In the genomic region with DNA sequence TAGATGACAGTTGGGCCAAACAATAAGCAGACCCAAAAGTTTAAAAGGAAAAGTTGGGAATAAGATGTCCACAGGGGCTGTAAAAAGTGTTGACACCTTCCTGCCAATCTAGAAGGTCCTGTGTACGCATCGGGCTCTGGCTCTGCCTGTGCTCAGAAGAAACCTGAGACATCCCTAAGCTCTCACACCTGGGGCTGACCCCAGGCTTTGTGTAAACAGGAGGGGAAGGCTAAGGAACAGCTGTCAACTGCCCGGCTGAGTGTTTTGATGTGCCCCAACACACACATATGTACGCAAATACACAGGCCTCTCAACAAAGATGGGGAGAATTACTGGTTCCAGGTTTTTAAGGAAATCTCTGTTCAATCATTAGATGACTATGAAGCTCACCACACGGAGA, we compare ENCODE assay signal across 8 cellular contexts. TPM values are rescaled to one million over a fixed set of nuclear protein-coding genes. Genes with fewer than 3 reads are reported as not detected.
A peak's percentile ranks its signal among the peaks of the same experiment; 100 is the strongest.
DNase-seq lines count a peak whose midpoint lies in the region; ATAC-seq, FAIRE-seq and TF ChIP-seq lines count a peak whose summit lies in the region.

No MANE protein-coding gene starts in this region.

- H3K27ac ChIP-seq in GM23248 = no peak overlapping the region
- H3K27ac ChIP-seq in GM12878 (ENCODE audit: control insufficient read depth, insufficient read depth) = peak overlapping the region; percentile 63
- peak overlapping the region; percentile 80 to 92 (median 84) for H3K27ac ChIP-seq in gastrocnemius medialis

- SMC1A ChIA-PET in GM12878 (lab: Charles Lee; ENCODE audit: uncharacterized antibody, unreplicated experiment) = interaction anchor here (0.7 to 4.5 kb wide), 23 partner anchors 9 to 208 kb away, joined by 3 to 36 read pairs (median 6); no protein-coding TSS in a partner anchor

- WGBS in GM23248 (ENCODE audit: low coverage in 1 of 2, low lambda C conversion rate in 2 of 2, missing lambda C conversion rate in 2 of 2), 2 experiments = 53 to 57% methylated on average over 5 of the region's 5 CpGs
- WGBS in GM12878 (ENCODE audit: insufficient coverage, insufficient replicate concordance, low lambda C conversion rate, missing lambda C conversion rate) = 64% methylated on average over 5 of the region's 5 CpGs

- TF ChIP-seq CTCF in GM12878 (IDR thresholded peaks at IDR 0.05 in 2 of 3, conservative IDR thresholded peaks at IDR 0.05 in 1 of 3; ENCODE audit: control insufficient read depth in 2 of 3, extremely low read depth in 1 of 3, insufficient read depth in 1 of 3, low read depth in 3 of 3, low read length in 3 of 3) (no peak), gastrocnemius medialis (IDR thresholded peaks at IDR 0.05 in 4 of 5, conservative IDR thresholded peaks at IDR 0.05 in 1 of 5) (no peak), GM10248 (IDR thresholded peaks at IDR 0.05; ENCODE audit: control extremely low read depth, extremely low read depth, low read depth, missing control alignments) (no peak)

- RAD21 ChIA-PET in GM12878 (lab: Charles Lee; ENCODE audit: unreplicated experiment) = interaction anchor here (0.9 to 4.2 kb wide), 19 partner anchors 8 to 449 kb away, joined by 3 to 23 read pairs (median 5); no protein-coding TSS in a partner anchor

- no TSS peak for BruUV-seq in GM12878 (replicated peaks; lab: Mats Ljungman, UMichigan)

- peaks cover 12% of the 10 kb centered on the region for H3F3A ChIP-seq in GM23248 (ENCODE audit: insufficient read depth)

- no peaks in the 10 kb centered on the region for H3K9me2 ChIP-seq in GM23248 (ENCODE audit: insufficient read depth)

- DNase-seq in GM23248 = no peak
- peak; percentile 94 for DNase-seq in NCI-H146 (lab: John Stamatoyannopoulos, UW)
- DNase-seq in GM12878 (ENCODE audit: low read depth, low spot score) = no peak
- peak; percentile 86 to 88 for DNase-seq in gastrocnemius medialis
- DNase-seq in superior temporal gyrus (ENCODE audit: extremely low spot score) = no peak
- DNase-seq in GM10248 (ENCODE audit: extremely low spot score) = no peak
- no peak for DNase-seq in medulla oblongata (ENCODE audit: extremely low spot score)
- no peak for DNase-seq in activated naive CD4-positive, alpha-beta T cell treated with anti-CD3 and anti-CD28 coated beads, Interleukin-2, amount 50 U/mL, for 16 hours

- H3K36me3 ChIP-seq in GM23248 (ENCODE audit: low read depth) (no peaks in the 10 kb centered on the region), GM12878 (ENCODE audit: control insufficient read depth in 2 of 2, insufficient read depth in 2 of 2, low read length in 1 of 2) (no peaks in the 10 kb centered on the region), gastrocnemius medialis (no peaks in the 10 kb centered on the region)

- TF ChIP-seq POLR2A in GM12878 (IDR thresholded peaks at IDR 0.05; ENCODE audit: low read depth, low read length) = no peak
- TF ChIP-seq POLR2A in gastrocnemius medialis (IDR thresholded peaks at IDR 0.05) = peak in 1 of 2 donors; percentile 51

- H2AFZ ChIP-seq in GM23248 (no peak overlapping the region), GM12878 (ENCODE audit: control insufficient read depth, low read depth, low read length) (no peak overlapping the region)

- no peak for TF ChIP-seq EP300 in GM12878 (IDR thresholded peaks at IDR 0.05; ENCODE audit: borderline replicate concordance in 1 of 2, control insufficient read depth in 1 of 2, low read depth in 2 of 2, low read length in 2 of 2)

- H3K9me3 ChIP-seq in GM23248 (ENCODE audit: low read depth) (no peaks in the 10 kb centered on the region), GM12878 (replicated peaks; ENCODE audit: control insufficient read depth, insufficient read depth, low read length) (no peaks in the 10 kb centered on the region; the same call in 2 of the 3 replicates), gastrocnemius medialis (no peaks in the 10 kb centered on the region)

- peaks cover 98% of the 10 kb centered on the region for H3K79me2 ChIP-seq in GM23248 (ENCODE audit: insufficient read depth)
- H3K79me2 ChIP-seq in GM12878 (ENCODE audit: control insufficient read depth, insufficient read depth, low read length) = peaks cover 62% of the 10 kb centered on the region

- no peaks in the 10 kb centered on the region for H3K27me3 ChIP-seq in GM23248 (replicated peaks; ENCODE audit: insufficient read depth)
- no peaks in the 10 kb centered on the region for H3K27me3 ChIP-seq in GM12878 (replicated peaks in 1 of 2; ENCODE audit: control insufficient read depth in 2 of 2, insufficient read depth in 2 of 2, low read length in 1 of 2)
- H3K27me3 ChIP-seq in gastrocnemius medialis = no peaks in the 10 kb centered on the region

- TF ChIP-seq RAD21 in GM12878 (IDR thresholded peaks at IDR 0.05; ENCODE audit: insufficient read depth, low read depth, low read length) = no peak

- peaks cover 22% of the 10 kb centered on the region for H3K4me1 ChIP-seq in GM23248 (ENCODE audit: insufficient read depth)
- H3K4me1 ChIP-seq in GM12878 (ENCODE audit: control insufficient read depth, insufficient read depth, low read length) = peaks cover 55% of the 10 kb centered on the region
- H3K4me1 ChIP-seq in gastrocnemius medialis = peaks cover 59 to 66% of the 10 kb centered on the region in 2 donors

- peak; percentile 67 for ATAC-seq in GM12878
- ATAC-seq in gastrocnemius medialis = peak; percentile 99 to 100

- H3K4me2 ChIP-seq in GM23248 (ENCODE audit: unreplicated experiment) = peak overlapping the region; percentile 35
- peak overlapping the region; percentile 99 for H3K4me2 ChIP-seq in GM12878 (ENCODE audit: control insufficient read depth, insufficient read depth)

- FAIRE-seq in GM12878 (lab: Jason Lieb, UNC) = no peak

- H4K20me1 ChIP-seq in GM23248 (ENCODE audit: insufficient read depth) = peaks cover 34% of the 10 kb centered on the region
- H4K20me1 ChIP-seq in GM12878 (ENCODE audit: control insufficient read depth, insufficient read depth) = no peaks in the 10 kb centered on the region

- intact Hi-C loops in GM12878 (cut with micrococcal nuclease; ENCODE audit: unreplicated experiment) = no loop called here
- intact Hi-C loops in gastrocnemius medialis (cut with DNase I; ENCODE audit: low total_unique reads) = loop anchor here (1.0 to 10.0 kb wide), 4 partner anchors 51 to 669 kb away; a partner anchor contains a TSS

- no peak overlapping the region; the same call in 1 of the 2 replicates for H3K9ac ChIP-seq in GM23248
- H3K9ac ChIP-seq in GM12878 (ENCODE audit: control insufficient read depth, insufficient read depth, low read length) = peak overlapping the region; percentile 58; the same call in 1 of the 2 replicates

- POLR2A ChIA-PET in GM12878 (lab: Charles Lee) (interaction anchor here (0.8 to 2.2 kb wide), 11 partner anchors 9 to 76 kb away, joined by 3 to 11 read pairs (median 4); no protein-coding TSS in a partner anchor), GM10248 (lab: Yijun Ruan, JAX) (interaction anchor here (1.1 kb wide), 1 partner anchor 91 kb away, joined by 3 read pairs; no protein-coding TSS in a partner anchor)

- CTCF ChIA-PET in GM12878 (lab: Yijun Ruan, JAX) (interaction anchor here (0.8 to 2.4 kb wide), 11 partner anchors 9 to 195 kb away, joined by 3 to 13 read pairs (median 3); no protein-coding TSS in a partner anchor), GM10248 (lab: Yijun Ruan, JAX) (interaction anchor here (0.9 to 1.7 kb wide), 8 partner anchors 10 to 27 kb away, joined by 3 to 7 read pairs (median 4); no protein-coding TSS in a partner anchor)

- no peak overlapping the region for H3K4me3 ChIP-seq in GM23248
- peak overlapping the region; percentile 11; the same call in 1 of the 2 replicates for H3K4me3 ChIP-seq in GM12878
- H3K4me3 ChIP-seq in gastrocnemius medialis = peak overlapping the region in 1 of 4 donors; percentile 25

- in situ Hi-C loops in GM23248 (cut with MboI) = no loop called here
- in situ Hi-C loops in GM12878 (cut with MboI) = no loop called here
- in situ Hi-C loops in gastrocnemius medialis (cut with MboI; ENCODE audit: low sequenced_read_pairs in 4 of 4) = no loop called here

TF ChIP-seq in GM12878, 131 proteins besides CTCF, POLR2A, EP300 and RAD21 (continues in another document):
- TF ChIP-seq MTA2 (IDR thresholded peaks at IDR 0.05; ENCODE audit: low read depth) (0 out of 2 replicates have a peak, but pooled peaks have one; percentile 11), SMARCA5 (IDR thresholded peaks at IDR 0.05) (0 out of 2 replicates have a peak, but pooled peaks have one; percentile 24), TCF12 (IDR thresholded peaks at IDR 0.05; ENCODE audit: low read depth, low read length) (peak; percentile 67; the same call in 1 of the 2 replicates)
- TF ChIP-seq, protein P1, sequence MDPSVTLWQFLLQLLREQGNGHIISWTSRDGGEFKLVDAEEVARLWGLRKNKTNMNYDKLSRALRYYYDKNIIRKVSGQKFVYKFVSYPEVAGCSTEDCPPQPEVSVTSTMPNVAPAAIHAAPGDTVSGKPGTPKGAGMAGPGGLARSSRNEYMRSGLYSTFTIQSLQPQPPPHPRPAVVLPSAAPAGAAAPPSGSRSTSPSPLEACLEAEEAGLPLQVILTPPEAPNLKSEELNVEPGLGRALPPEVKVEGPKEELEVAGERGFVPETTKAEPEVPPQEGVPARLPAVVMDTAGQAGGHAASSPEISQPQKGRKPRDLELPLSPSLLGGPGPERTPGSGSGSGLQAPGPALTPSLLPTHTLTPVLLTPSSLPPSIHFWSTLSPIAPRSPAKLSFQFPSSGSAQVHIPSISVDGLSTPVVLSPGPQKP (IDR thresholded peaks at IDR 0.05; ENCODE audit: low read depth, low read length) = no peak

RNA-seq across cellular contexts. Expression of a gene that starts 59.5 kb away (rescaled TPM):
- 15.7 and 41.5 TPM in 2 replicates for total RNA-seq in GM23248 (2014; rRNA removed; shearing (Covaris generic))
- polyA plus RNA-seq in GM23248 (2016; fragmentation: Nextera tagmentation; extraction: Ambion mirVana) (16.4 and 17.2 TPM in 2 replicates), GM12878 (2011; rRNA removed) (24.0 and 28.9 TPM in 2 replicates), GM12878 (2014; fragmentation: Illumina TruSeq; extraction: Trizol) (47.3 and 65.5 TPM in 2 replicates), GM12878 (2014; fragmentation: Nextera tagmentation; extraction: Ambion mirVana) (1 to 10 TPM; 6.0 to 8.1 TPM), GM12878 (2014; rRNA removed) (27.7 and 30.3 TPM in 2 replicates), GM12878 (2016; fragmentation: Nextera tagmentation; extraction: Ambion mirVana) (10 to 100 TPM in 1 of 2 experiments, 1 to 10 TPM in 1; 8.4 to 22.3 TPM)
- total RNA-seq in GM12878 (2013; cell fraction: nucleolus; rRNA removed) = 305 and 317 TPM in 2 replicates
- total RNA-seq in GM12878 (2014; rRNA removed) (17.0 and 17.3 TPM in 2 replicates), GM12878 (2014; rRNA removed; fragmentation: Illumina TruSeq; extraction: Trizol) (24.1 and 24.4 TPM in 2 replicates), GM12878 (2021) (46.8 and 48.2 TPM in 2 replicates), gastrocnemius medialis (10 to 100 TPM; 10.3 to 39.2 (median 20.0) TPM)
- polyA plus RNA-seq in GM12878 (2011; ENCODE audit: low read depth) = 17.6 TPM
- polyA plus RNA-seq in GM12878 (2011; cell fraction: cytosol; rRNA removed) = 15.7 and 18.7 TPM in 2 replicates
- 85.3 and 85.6 TPM in 2 replicates for polyA plus RNA-seq in GM12878 (2011; cell fraction: nucleus; rRNA removed)
- polyA plus RNA-seq in GM12878 (2012) = 26.0 and 29.7 TPM in 2 replicates
- polyA minus RNA-seq in GM12878 (2011; rRNA and poly(A)+ RNA removed) = 39.7 and 51.5 TPM in 2 replicates
- 13.6 and 20.6 TPM in 2 replicates for polyA minus RNA-seq in GM12878 (2011; cell fraction: cytosol; rRNA and poly(A)+ RNA removed)
- 61.7 and 86.0 TPM in 2 replicates for polyA minus RNA-seq in GM12878 (2011; cell fraction: nucleus; rRNA and poly(A)+ RNA removed)

Comparison
In these comparisons a context has a peak if more than half of its experiments do, and no peak if none do; other contexts are left out.
1. DNase-seq: peak in NCI-H146 (single experiment) and gastrocnemius medialis (2 of 2); none in GM23248 (single experiment), GM12878 (single experiment), superior temporal gyrus (single experiment), GM10248 (single experiment), medulla oblongata (single experiment) and activated naive CD4-positive, alpha-beta T cell treated with anti-CD3 and anti-CD28 coated beads, Interleukin-2, amount 50 U/mL, for 16 hours (single experiment).